In genomic region chr14:99682809-99683618, GRCh38 we compare ENCODE assay signal across 1 cellular context.
TF ChIP-seq lines count a peak whose summit lies in the region.

No MANE protein-coding gene starts in this region.

TF ChIP-seq in HepG2, 621 proteins besides CTCF, POLR2A, EP300 and RAD21 (continued from another document and continues in another):
- TF ChIP-seq FIP1L1 (IDR thresholded peaks at IDR 0.05; ENCODE audit: borderline replicate concordance, insufficient read depth, low read depth, low read length) (no peak), PREB (CRISPR knock-in tag; IDR thresholded peaks at IDR 0.05) (no peak), CREM (IDR thresholded peaks at IDR 0.05) (no peak), CREM (CRISPR knock-in tag; IDR thresholded peaks at IDR 0.05) (no peak), ZNF230 (CRISPR knock-in tag; IDR thresholded peaks at IDR 0.05) (no peak), CCAR2 (optimal IDR thresholded peaks at IDR 0.05; ENCODE audit: low read depth, low read length) (no peak), TARDBP (CRISPR knock-in tag; IDR thresholded peaks at IDR 0.05) (no peak), ZNF816 (CRISPR knock-in tag; IDR thresholded peaks at IDR 0.05; ENCODE audit: borderline replicate concordance) (no peak), KIAA2018 (CRISPR knock-in tag; IDR thresholded peaks at IDR 0.05; ENCODE audit: borderline replicate concordance) (no peak), PRMT3 (CRISPR knock-in tag; IDR thresholded peaks at IDR 0.05; ENCODE audit: borderline replicate concordance, low read depth) (no peak), FOXA1 (IDR thresholded peaks at IDR 0.05) (no peak), FOXA1 (CRISPR knock-in tag; IDR thresholded peaks at IDR 0.05) (no peak), MBD4 (IDR thresholded peaks at IDR 0.05; ENCODE audit: borderline replicate concordance, low read length) (no peak), ZBTB3 (CRISPR knock-in tag; IDR thresholded peaks at IDR 0.05; ENCODE audit: borderline replicate concordance, low read depth) (no peak), ZNF772 (CRISPR knock-in tag; IDR thresholded peaks at IDR 0.05) (no peak), ZC3H13 (CRISPR knock-in tag; IDR thresholded peaks at IDR 0.05) (no peak), MAZ (IDR thresholded peaks at IDR 0.05; ENCODE audit: borderline replicate concordance, low read depth, low read length) (no peak), MAZ (CRISPR knock-in tag; IDR thresholded peaks at IDR 0.05; ENCODE audit: low read depth) (no peak), SOX6 (IDR thresholded peaks at IDR 0.05) (no peak), SOX6 (CRISPR knock-in tag; IDR thresholded peaks at IDR 0.05) (no peak), PAX8 (CRISPR knock-in tag; IDR thresholded peaks at IDR 0.05; ENCODE audit: borderline replicate concordance) (no peak), CSRNP2 (CRISPR knock-in tag; conservative IDR thresholded peaks at IDR 0.05; ENCODE audit: low read depth) (no peak), ZNF326 (CRISPR knock-in tag; IDR thresholded peaks at IDR 0.05; ENCODE audit: borderline replicate concordance) (no peak), GATAD1 (CRISPR knock-in tag; IDR thresholded peaks at IDR 0.05) (peak; percentile 32; the same call in 1 of the 2 replicates), PRDM10 (CRISPR knock-in tag; IDR thresholded peaks at IDR 0.05; ENCODE audit: low read depth) (no peak), KDM4B (CRISPR knock-in tag; IDR thresholded peaks at IDR 0.05) (no peak), SRSF4 (IDR thresholded peaks at IDR 0.05; ENCODE audit: low read depth, low read length, poor library complexity, severe bottlenecking) (no peak), FUBP1 (CRISPR knock-in tag; IDR thresholded peaks at IDR 0.05; ENCODE audit: borderline replicate concordance) (no peak), ZNF788 (CRISPR knock-in tag; IDR thresholded peaks at IDR 0.05; ENCODE audit: borderline replicate concordance) (peak; percentile 30; the same call in 1 of the 2 replicates), REPIN1 (CRISPR knock-in tag; IDR thresholded peaks at IDR 0.05; ENCODE audit: borderline replicate concordance, low read depth) (0 out of 2 replicates have a peak, but pooled peaks have one; percentile 6), SMC3 (IDR thresholded peaks at IDR 0.05; ENCODE audit: low read length) (peak; percentile 43; the same call in 1 of the 2 replicates)
- TF ChIP-seq, protein P1, sequence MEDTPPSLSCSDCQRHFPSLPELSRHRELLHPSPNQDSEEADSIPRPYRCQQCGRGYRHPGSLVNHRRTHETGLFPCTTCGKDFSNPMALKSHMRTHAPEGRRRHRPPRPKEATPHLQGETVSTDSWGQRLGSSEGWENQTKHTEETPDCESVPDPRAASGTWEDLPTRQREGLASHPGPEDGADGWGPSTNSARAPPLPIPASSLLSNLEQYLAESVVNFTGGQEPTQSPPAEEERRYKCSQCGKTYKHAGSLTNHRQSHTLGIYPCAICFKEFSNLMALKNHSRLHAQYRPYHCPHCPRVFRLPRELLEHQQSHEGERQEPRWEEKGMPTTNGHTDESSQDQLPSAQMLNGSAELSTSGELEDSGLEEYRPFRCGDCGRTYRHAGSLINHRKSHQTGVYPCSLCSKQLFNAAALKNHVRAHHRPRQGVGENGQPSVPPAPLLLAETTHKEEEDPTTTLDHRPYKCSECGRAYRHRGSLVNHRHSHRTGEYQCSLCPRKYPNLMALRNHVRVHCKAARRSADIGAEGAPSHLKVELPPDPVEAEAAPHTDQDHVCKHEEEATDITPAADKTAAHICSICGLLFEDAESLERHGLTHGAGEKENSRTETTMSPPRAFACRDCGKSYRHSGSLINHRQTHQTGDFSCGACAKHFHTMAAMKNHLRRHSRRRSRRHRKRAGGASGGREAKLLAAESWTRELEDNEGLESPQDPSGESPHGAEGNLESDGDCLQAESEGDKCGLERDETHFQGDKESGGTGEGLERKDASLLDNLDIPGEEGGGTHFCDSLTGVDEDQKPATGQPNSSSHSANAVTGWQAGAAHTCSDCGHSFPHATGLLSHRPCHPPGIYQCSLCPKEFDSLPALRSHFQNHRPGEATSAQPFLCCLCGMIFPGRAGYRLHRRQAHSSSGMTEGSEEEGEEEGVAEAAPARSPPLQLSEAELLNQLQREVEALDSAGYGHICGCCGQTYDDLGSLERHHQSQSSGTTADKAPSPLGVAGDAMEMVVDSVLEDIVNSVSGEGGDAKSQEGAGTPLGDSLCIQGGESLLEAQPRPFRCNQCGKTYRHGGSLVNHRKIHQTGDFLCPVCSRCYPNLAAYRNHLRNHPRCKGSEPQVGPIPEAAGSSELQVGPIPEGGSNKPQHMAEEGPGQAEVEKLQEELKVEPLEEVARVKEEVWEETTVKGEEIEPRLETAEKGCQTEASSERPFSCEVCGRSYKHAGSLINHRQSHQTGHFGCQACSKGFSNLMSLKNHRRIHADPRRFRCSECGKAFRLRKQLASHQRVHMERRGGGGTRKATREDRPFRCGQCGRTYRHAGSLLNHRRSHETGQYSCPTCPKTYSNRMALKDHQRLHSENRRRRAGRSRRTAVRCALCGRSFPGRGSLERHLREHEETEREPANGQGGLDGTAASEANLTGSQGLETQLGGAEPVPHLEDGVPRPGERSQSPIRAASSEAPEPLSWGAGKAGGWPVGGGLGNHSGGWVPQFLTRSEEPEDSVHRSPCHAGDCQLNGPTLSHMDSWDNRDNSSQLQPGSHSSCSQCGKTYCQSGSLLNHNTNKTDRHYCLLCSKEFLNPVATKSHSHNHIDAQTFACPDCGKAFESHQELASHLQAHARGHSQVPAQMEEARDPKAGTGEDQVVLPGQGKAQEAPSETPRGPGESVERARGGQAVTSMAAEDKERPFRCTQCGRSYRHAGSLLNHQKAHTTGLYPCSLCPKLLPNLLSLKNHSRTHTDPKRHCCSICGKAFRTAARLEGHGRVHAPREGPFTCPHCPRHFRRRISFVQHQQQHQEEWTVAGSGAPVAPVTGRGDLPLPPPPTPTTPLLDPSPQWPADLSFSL (CRISPR knock-in tag; IDR thresholded peaks at IDR 0.05) = no peak
